Comparison of ENCODE assay signal across 9 cellular contexts in the genomic region with DNA sequence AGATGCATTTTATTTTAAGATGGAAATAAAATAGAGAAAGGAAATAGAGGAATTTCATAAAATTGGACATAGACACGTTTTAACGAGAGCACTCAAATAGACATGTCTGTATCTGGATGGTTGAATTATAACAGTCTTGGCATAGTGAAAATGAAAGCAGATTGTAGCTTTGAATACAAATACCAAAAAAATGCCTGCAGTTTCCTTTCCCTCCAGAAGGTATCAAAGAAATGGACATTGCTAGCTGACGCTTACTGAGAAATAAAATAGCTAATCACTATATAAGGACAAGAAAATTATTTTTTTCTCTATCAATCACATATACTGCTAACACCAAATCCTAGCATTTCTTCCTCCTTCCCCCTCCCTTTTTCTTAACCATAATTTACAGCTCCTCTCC. TPM values are rescaled to one million over a fixed set of nuclear protein-coding genes. Genes with fewer than 3 reads are reported as not detected.
A peak's percentile ranks its signal among the peaks of the same experiment; 100 is the strongest.
DNase-seq lines count a peak whose midpoint lies in the region; ATAC-seq and TF ChIP-seq lines count a peak whose summit lies in the region.
"Had no signal": no experiment of that assay in that cellular context is flagged by ENCODE, and none has a peak within 500 bp of the region (broad histone marks: within the 10 kb centered on the region; RNA-seq: fewer than 3 reads in every experiment).

No MANE protein-coding gene starts in this region.

- H3K9me2 ChIP-seq in GM23338 (ENCODE audit: insufficient read depth) = no peaks in the 10 kb centered on the region

- H3K9me3 ChIP-seq in sigmoid colon = no peaks in the 10 kb centered on the region

- H3K27ac Mint-ChIP-seq in CD14-positive monocyte (peak overlapping the region; percentile 60 to 95 (median 83)), GM23338 (no peak overlapping the region)

- H3K4me2 ChIP-seq in GM23338 = no peak overlapping the region

- peak overlapping the region in 3 of 4 donors; percentile 18 to 25 (median 22) for H3K4me3 ChIP-seq in sigmoid colon
- H3K4me3 ChIP-seq in GM23338 = no peak overlapping the region

- H3K9me3 Mint-ChIP-seq in CD14-positive monocyte (no peaks in the 10 kb centered on the region), GM23338 (no peaks in the 10 kb centered on the region)

- H4K20me1 ChIP-seq in GM23338 (replicated peaks; ENCODE audit: insufficient read depth) = no peaks in the 10 kb centered on the region

- H3K4me3 Mint-ChIP-seq in CD14-positive monocyte = peak overlapping the region; percentile 81 to 92
- no peak overlapping the region for H3K4me3 Mint-ChIP-seq in GM23338

- peaks cover 18% of the 10 kb centered on the region for H3K4me1 Mint-ChIP-seq in CD14-positive monocyte
- peaks cover 16% of the 10 kb centered on the region for H3K4me1 Mint-ChIP-seq in GM23338

- H3K36me3 Mint-ChIP-seq in CD14-positive monocyte = no peaks in the 10 kb centered on the region
- no peaks in the 10 kb centered on the region for H3K36me3 Mint-ChIP-seq in GM23338 (ENCODE audit: low read depth)

- WGBS in sigmoid colon, 2 donors = 3% methylated on average over 3 of the region's 3 CpGs

- no peak overlapping the region for H2AFZ ChIP-seq in GM23338

- no peaks in the 10 kb centered on the region for H3F3A ChIP-seq in GM23338 (replicated peaks; ENCODE audit: low read depth)

- H3K4me1 ChIP-seq in sigmoid colon = peaks cover 0 to 31% (median 23%) of the 10 kb centered on the region in 4 donors
- no peaks in the 10 kb centered on the region for H3K4me1 ChIP-seq in GM23338 (ENCODE audit: insufficient read depth)

- DNase-seq in CD14-positive monocyte (ENCODE audit: low spot score) (no peak), sigmoid colon (no peak), GM23338 (ENCODE audit: low spot score) (no peak), NCI-H146 treated with DMSO at 0.1 percent for 48 hours (lab: John Stamatoyannopoulos, UW; ENCODE audit: unreplicated experiment) (no peak), DMS153 (lab: John Stamatoyannopoulos, UW) (no peak)
- DNase-seq in central memory CD4-positive, alpha-beta T cell = peak; percentile 56

- H3K79me2 ChIP-seq in GM23338 (replicated peaks; ENCODE audit: insufficient read depth) = no peaks in the 10 kb centered on the region

- H3K27ac ChIP-seq in sigmoid colon (peak overlapping the region in 3 of 4 donors; percentile 7 to 46 (median 32)), GM23338 (ENCODE audit: low read depth) (no peak overlapping the region; the same call in 1 of the 2 replicates)
- H3K27ac ChIP-seq: epithelial cell of prostate had no signal

- peak; percentile 21 for TF ChIP-seq CTCF in CD14-positive monocyte (IDR thresholded peaks at IDR 0.05)
- no peak for TF ChIP-seq CTCF in sigmoid colon (IDR thresholded peaks at IDR 0.05)
- no peak for TF ChIP-seq CTCF in GM23338 (conservative IDR thresholded peaks at IDR 0.05; ENCODE audit: low read depth in 2 of 2)

- ATAC-seq in GM19043 (IDR thresholded peaks at IDR 0.05; ENCODE audit: low read depth, unreplicated experiment) = peak; percentile 63
- peak; percentile 81 for ATAC-seq in HG03432 (IDR thresholded peaks at IDR 0.05; ENCODE audit: unreplicated experiment)
- no peak for ATAC-seq in GM23338

- TF ChIP-seq POLR2A in sigmoid colon (IDR thresholded peaks at IDR 0.05) = no peak

- H3K36me3 ChIP-seq in sigmoid colon (no peaks in the 10 kb centered on the region), GM23338 (ENCODE audit: insufficient read depth) (no peaks in the 10 kb centered on the region)

- H3K27me3 Mint-ChIP-seq in CD14-positive monocyte (ENCODE audit: low read depth in 3 of 3) (peaks cover 0 to 3% (median 0%) of the 10 kb centered on the region in 3 donors), GM23338 (ENCODE audit: insufficient read depth, low read depth, poor library complexity) (peaks cover 4% of the 10 kb centered on the region)

- no peaks in the 10 kb centered on the region for H3K27me3 ChIP-seq in sigmoid colon
- no peaks in the 10 kb centered on the region for H3K27me3 ChIP-seq in GM23338 (ENCODE audit: insufficient read depth)

- intact Hi-C loops in CD14-positive monocyte (cut with micrococcal nuclease) (loop anchor here in 1 of 2 donors (10.0 kb wide), 2 partner anchors 215 to 785 kb away; partner anchors contain the start of gene ZNF397), sigmoid colon (cut with DNase I) (loop anchor here (5.0 to 10.0 kb wide), 3 partner anchors 113 to 315 kb away; partner anchors contain the start of genes ZNF24 and ZNF397)

- TF ChIP-seq EP300 in sigmoid colon (IDR thresholded peaks at IDR 0.05) = no peak

TF ChIP-seq in GM23338, 12 proteins besides CTCF, POLR2A, EP300 and RAD21 (continues in another document):
- TF ChIP-seq NANOG (IDR thresholded peaks at IDR 0.05; ENCODE audit: borderline replicate concordance) (no peak), ZNF331 (CRISPR knock-in tag; IDR thresholded peaks at IDR 0.05; ENCODE audit: low read depth) (no peak), EZH2phosphoT487 (IDR thresholded peaks at IDR 0.05; ENCODE audit: unreplicated experiment) (no peak), POLR2AphosphoS5 (IDR thresholded peaks at IDR 0.05; ENCODE audit: low read depth) (no peak), ZNF114 (CRISPR knock-in tag; IDR thresholded peaks at IDR 0.05) (no peak), JUNB (IDR thresholded peaks at IDR 0.05; ENCODE audit: unreplicated experiment) (no peak)
- TF ChIP-seq, protein P1, sequence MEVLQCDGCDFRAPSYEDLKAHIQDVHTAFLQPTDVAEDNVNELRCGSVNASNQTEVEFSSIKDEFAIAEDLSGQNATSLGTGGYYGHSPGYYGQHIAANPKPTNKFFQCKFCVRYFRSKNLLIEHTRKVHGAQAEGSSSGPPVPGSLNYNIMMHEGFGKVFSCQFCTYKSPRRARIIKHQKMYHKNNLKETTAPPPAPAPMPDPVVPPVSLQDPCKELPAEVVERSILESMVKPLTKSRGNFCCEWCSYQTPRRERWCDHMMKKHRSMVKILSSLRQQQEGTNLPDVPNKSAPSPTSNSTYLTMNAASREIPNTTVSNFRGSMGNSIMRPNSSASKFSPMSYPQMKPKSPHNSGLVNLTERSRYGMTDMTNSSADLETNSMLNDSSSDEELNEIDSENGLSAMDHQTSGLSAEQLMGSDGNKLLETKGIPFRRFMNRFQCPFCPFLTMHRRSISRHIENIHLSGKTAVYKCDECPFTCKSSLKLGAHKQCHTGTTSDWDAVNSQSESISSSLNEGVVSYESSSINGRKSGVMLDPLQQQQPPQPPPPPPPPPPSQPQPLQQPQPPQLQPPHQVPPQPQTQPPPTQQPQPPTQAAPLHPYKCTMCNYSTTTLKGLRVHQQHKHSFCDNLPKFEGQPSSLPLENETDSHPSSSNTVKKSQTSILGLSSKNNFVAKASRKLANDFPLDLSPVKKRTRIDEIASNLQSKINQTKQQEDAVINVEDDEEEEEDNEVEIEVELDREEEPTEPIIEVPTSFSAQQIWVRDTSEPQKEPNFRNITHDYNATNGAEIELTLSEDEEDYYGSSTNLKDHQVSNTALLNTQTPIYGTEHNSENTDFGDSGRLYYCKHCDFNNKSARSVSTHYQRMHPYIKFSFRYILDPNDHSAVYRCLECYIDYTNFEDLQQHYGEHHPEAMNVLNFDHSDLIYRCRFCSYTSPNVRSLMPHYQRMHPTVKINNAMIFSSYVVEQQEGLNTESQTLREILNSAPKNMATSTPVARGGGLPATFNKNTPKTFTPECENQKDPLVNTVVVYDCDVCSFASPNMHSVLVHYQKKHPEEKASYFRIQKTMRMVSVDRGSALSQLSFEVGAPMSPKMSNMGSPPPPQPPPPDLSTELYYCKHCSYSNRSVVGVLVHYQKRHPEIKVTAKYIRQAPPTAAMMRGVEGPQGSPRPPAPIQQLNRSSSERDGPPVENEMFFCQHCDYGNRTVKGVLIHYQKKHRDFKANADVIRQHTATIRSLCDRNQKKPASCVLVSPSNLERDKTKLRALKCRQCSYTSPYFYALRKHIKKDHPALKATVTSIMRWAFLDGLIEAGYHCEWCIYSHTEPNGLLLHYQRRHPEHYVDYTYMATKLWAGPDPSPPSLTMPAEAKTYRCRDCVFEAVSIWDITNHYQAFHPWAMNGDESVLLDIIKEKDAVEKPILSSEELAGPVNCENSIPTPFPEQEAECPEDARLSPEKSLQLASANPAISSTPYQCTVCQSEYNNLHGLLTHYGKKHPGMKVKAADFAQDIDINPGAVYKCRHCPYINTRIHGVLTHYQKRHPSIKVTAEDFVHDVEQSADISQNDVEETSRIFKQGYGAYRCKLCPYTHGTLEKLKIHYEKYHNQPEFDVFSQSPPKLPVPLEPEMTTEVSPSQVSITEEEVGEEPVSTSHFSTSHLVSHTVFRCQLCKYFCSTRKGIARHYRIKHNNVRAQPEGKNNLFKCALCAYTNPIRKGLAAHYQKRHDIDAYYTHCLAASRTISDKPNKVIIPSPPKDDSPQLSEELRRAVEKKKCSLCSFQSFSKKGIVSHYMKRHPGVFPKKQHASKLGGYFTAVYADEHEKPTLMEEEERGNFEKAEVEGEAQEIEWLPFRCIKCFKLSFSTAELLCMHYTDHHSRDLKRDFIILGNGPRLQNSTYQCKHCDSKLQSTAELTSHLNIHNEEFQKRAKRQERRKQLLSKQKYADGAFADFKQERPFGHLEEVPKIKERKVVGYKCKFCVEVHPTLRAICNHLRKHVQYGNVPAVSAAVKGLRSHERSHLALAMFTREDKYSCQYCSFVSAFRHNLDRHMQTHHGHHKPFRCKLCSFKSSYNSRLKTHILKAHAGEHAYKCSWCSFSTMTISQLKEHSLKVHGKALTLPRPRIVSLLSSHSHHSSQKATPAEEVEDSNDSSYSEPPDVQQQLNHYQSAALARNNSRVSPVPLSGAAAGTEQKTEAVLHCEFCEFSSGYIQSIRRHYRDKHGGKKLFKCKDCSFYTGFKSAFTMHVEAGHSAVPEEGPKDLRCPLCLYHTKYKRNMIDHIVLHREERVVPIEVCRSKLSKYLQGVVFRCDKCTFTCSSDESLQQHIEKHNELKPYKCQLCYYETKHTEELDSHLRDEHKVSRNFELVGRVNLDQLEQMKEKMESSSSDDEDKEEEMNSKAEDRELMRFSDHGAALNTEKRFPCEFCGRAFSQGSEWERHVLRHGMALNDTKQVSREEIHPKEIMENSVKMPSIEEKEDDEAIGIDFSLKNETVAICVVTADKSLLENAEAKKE (CRISPR knock-in tag; IDR thresholded peaks at IDR 0.05) = no peak

RNA-seq across cellular contexts. Expression of gene MAPRE2, which starts 11.4 kb away (rescaled TPM):
- 10 to 100 TPM; 37.1 to 48.1 TPM for polyA plus RNA-seq in CD14-positive monocyte
- total RNA-seq in sigmoid colon = 10 to 100 TPM; 14.0 to 31.6 (median 27.9) TPM
- polyA plus RNA-seq in sigmoid colon = 10 to 100 TPM; 16.8 to 21.0 (median 19.1) TPM
- total RNA-seq in GM23338 (2014; rRNA removed; shearing (Covaris generic)) = 33.9 and 40.4 TPM in 2 replicates
- polyA plus RNA-seq in GM23338 (2016; fragmentation: Nextera tagmentation; extraction: Ambion mirVana) = 17.8 and 19.0 TPM in 2 replicates
